18 cellular contexts compared by ENCODE assay signal in the genomic region with DNA sequence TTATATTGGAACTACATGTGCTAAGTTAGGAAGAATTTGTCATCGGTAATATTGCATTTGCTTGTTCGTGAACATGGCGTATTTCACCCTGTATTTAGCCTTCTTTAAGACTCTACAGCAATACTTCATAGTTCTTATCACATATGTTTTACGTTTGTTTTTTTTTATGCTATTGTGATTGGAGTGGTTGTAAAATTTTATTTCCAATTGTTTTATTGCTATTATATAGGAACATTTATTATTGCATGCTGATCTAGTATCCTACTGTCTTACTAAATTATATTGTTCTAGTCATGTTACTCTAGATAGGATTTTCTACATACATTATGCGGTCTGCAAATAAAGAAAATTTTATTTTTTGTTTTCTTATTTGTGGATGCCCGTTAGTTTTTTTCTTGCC.
A peak's percentile ranks its signal among the peaks of the same experiment; 100 is the strongest.
DNase-seq lines count a peak whose midpoint lies in the region; ATAC-seq, FAIRE-seq and TF ChIP-seq lines count a peak whose summit lies in the region.
"Had no signal": no experiment of that assay in that cellular context is flagged by ENCODE, and none has a peak within 500 bp of the region (broad histone marks: within the 10 kb centered on the region; RNA-seq: fewer than 3 reads in every experiment).

No MANE protein-coding gene starts in this region.

- H4K20me1 ChIP-seq in OCI-LY3 (ENCODE audit: insufficient read depth, low read length): peaks cover 30% of the 10 kb centered on the region

- no peaks in the 10 kb centered on the region for H3K27me3 Mint-ChIP-seq in effector memory CD8-positive, alpha-beta T cell
- H3K27me3 Mint-ChIP-seq: CD4-positive, CD25-positive, alpha-beta regulatory T cell had no signal

- peaks cover 38% of the 10 kb centered on the region for H3K79me2 ChIP-seq in OCI-LY3 (ENCODE audit: low read length)

- peak; percentile 33 for FAIRE-seq in colon (lab: Jason Lieb, UNC)
- FAIRE-seq in pancreas (lab: Jason Lieb, UNC): peak; percentile 29
- FAIRE-seq in kidney (lab: Jason Lieb, UNC): no peak
- FAIRE-seq: GM12891, GM18507 had no signal

- H3K27ac Mint-ChIP-seq in effector memory CD8-positive, alpha-beta T cell: no peak overlapping the region
- H3K27ac Mint-ChIP-seq: CD4-positive, CD25-positive, alpha-beta regulatory T cell; CD8-positive, alpha-beta T cell; GM23338 had no signal

- no peak overlapping the region for H2AFZ ChIP-seq in OCI-LY3 (ENCODE audit: low read depth, low read length)
- H2AFZ ChIP-seq: GM23338 had no signal

- H3K36me3 ChIP-seq in OCI-LY3 (replicated peaks; ENCODE audit: low read depth, low read length) (peaks cover 11% of the 10 kb centered on the region), pancreas (no peaks in the 10 kb centered on the region), spleen (peaks cover 0 to 21% (median 0%) of the 10 kb centered on the region in 6 donors), kidney (ENCODE audit: control insufficient read depth in 1 of 2, insufficient read depth in 2 of 2, low read length in 2 of 2) (no peaks in the 10 kb centered on the region)

- H3K4me1 Mint-ChIP-seq in effector memory CD8-positive, alpha-beta T cell (ENCODE audit: low read depth in 2 of 2): peaks cover 8 to 14% of the 10 kb centered on the region in 2 donors

- DNase-seq in pancreas: no peak
- no peak for DNase-seq in effector memory CD8-positive, alpha-beta T cell
- DNase-seq in spleen: no peak
- no peak for DNase-seq in kidney
- DNase-seq: C1 segment of cervical spinal cord; Caco-2; CD4-positive, CD25-positive, alpha-beta regulatory T cell; CD8-positive, alpha-beta T cell; DMS153; DND-41; GDM1; H9 had no signal

- 95 to 97% methylated on average over 6 of the region's 6 CpGs for WGBS in pancreas, 2 donors
- 93 to 99% (median 96%) methylated on average over 6 of the region's 6 CpGs for WGBS in spleen, 5 donors

- no peak overlapping the region for H3K9ac ChIP-seq in OCI-LY3 (ENCODE audit: low read length)
- H3K9ac ChIP-seq in kidney (ENCODE audit: low read length in 2 of 2): no peak overlapping the region

- intact Hi-C loops in pancreas (cut with DNase I): no loop called here
- intact Hi-C loops in spleen (cut with DNase I; ENCODE audit: low total_unique reads): no loop called here
- intact Hi-C loops in kidney (cut with DNase I): no loop called here

- H3K4me1 ChIP-seq in OCI-LY3 (ENCODE audit: low read length): peaks cover 16% of the 10 kb centered on the region
- peaks cover 0 to 3% (median 0%) of the 10 kb centered on the region in 3 donors for H3K4me1 ChIP-seq in pancreas
- peaks cover 0 to 10% (median 0%) of the 10 kb centered on the region in 6 donors for H3K4me1 ChIP-seq in spleen
- no peaks in the 10 kb centered on the region for H3K4me1 ChIP-seq in kidney (ENCODE audit: control insufficient read depth in 1 of 2, insufficient read depth in 1 of 2, low read depth in 1 of 2, low read length in 2 of 2)
- H3K4me1 ChIP-seq: Caco-2 had no signal

- peak overlapping the region; percentile 29; the same call in 1 of the 2 replicates for H3K27ac ChIP-seq in OCI-LY3 (ENCODE audit: low read length)
- H3K27ac ChIP-seq in pancreas: no peak overlapping the region
- no peak overlapping the region for H3K27ac ChIP-seq in spleen
- H3K27ac ChIP-seq in kidney (ENCODE audit: low read depth in 2 of 2, low read length in 2 of 2): no peak overlapping the region

- no peaks in the 10 kb centered on the region for H3K9me3 ChIP-seq in OCI-LY3 (ENCODE audit: insufficient read depth, low read length)
- H3K9me3 ChIP-seq in pancreas: no peaks in the 10 kb centered on the region
- peaks cover 0 to 25% (median 9%) of the 10 kb centered on the region in 8 donors for H3K9me3 ChIP-seq in spleen
- no peaks in the 10 kb centered on the region for H3K9me3 ChIP-seq in kidney (ENCODE audit: control insufficient read depth in 1 of 2, low read length in 2 of 2)
- H3K9me3 ChIP-seq: Caco-2 had no signal

- TF ChIP-seq POLR2A in spleen (IDR thresholded peaks at IDR 0.05): no peak

- peak overlapping the region; percentile 61 for H3K4me2 ChIP-seq in OCI-LY3 (ENCODE audit: low read length)
- H3K4me2 ChIP-seq: GM23338 had no signal

- no peak for ATAC-seq in pancreas
- no peak for ATAC-seq in effector memory CD8-positive, alpha-beta T cell (replicated peaks)
- ATAC-seq: CD8-positive, alpha-beta T cell; GM23338; HCT116 had no signal

- H3K36me3 Mint-ChIP-seq in effector memory CD8-positive, alpha-beta T cell (ENCODE audit: insufficient read depth): no peaks in the 10 kb centered on the region

- H3K4me3 ChIP-seq in OCI-LY3 (ENCODE audit: low read length): no peak overlapping the region
- H3K4me3 ChIP-seq in pancreas: no peak overlapping the region
- H3K4me3 ChIP-seq in spleen: no peak overlapping the region
- H3K4me3 ChIP-seq in kidney (ENCODE audit: low read length in 2 of 2): no peak overlapping the region
- H3K4me3 ChIP-seq: GM23338 had no signal

- TF ChIP-seq CTCF in OCI-LY3 (IDR thresholded peaks at IDR 0.05; ENCODE audit: low read depth, low read length) (no peak), pancreas (IDR thresholded peaks at IDR 0.05) (no peak), spleen (IDR thresholded peaks at IDR 0.05 in 8 of 11, conservative IDR thresholded peaks at IDR 0.05 in 3 of 11) (no peak), kidney (IDR thresholded peaks at IDR 0.05; ENCODE audit: borderline replicate concordance, extremely low read depth, insufficient read depth) (no peak)

- H3K9me3 Mint-ChIP-seq in effector memory CD8-positive, alpha-beta T cell: no peaks in the 10 kb centered on the region

- H3K4me3 Mint-ChIP-seq in effector memory CD8-positive, alpha-beta T cell: no peak overlapping the region
- H3K4me3 Mint-ChIP-seq: CD4-positive, CD25-positive, alpha-beta regulatory T cell; CD8-positive, alpha-beta T cell; GM23338; H9 had no signal

- no peaks in the 10 kb centered on the region for H3K27me3 ChIP-seq in OCI-LY3 (ENCODE audit: low read depth, low read length)
- H3K27me3 ChIP-seq in pancreas: no peaks in the 10 kb centered on the region
- H3K27me3 ChIP-seq in spleen (replicated peaks in 1 of 7): no peaks in the 10 kb centered on the region
